Comparison of ENCODE assay signal across 1 cellular context in genomic region chr4:168362025-168362401, GRCh38.
TF ChIP-seq lines count a peak whose summit lies in the region.

No MANE protein-coding gene starts in this region.

TF ChIP-seq in IMR-90, 13 proteins besides CTCF, POLR2A, EP300 and RAD21:
- no peak for TF ChIP-seq CEBPB (IDR thresholded peaks at IDR 0.05; ENCODE audit: low read depth, low read length)
- TF ChIP-seq, protein P1, sequence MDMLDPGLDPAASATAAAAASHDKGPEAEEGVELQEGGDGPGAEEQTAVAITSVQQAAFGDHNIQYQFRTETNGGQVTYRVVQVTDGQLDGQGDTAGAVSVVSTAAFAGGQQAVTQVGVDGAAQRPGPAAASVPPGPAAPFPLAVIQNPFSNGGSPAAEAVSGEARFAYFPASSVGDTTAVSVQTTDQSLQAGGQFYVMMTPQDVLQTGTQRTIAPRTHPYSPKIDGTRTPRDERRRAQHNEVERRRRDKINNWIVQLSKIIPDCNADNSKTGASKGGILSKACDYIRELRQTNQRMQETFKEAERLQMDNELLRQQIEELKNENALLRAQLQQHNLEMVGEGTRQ (IDR thresholded peaks at IDR 0.05; ENCODE audit: low read depth, low read length) = no peak
- no peak for TF ChIP-seq MAFK (IDR thresholded peaks at IDR 0.05; ENCODE audit: low read depth, low read length)
- no peak for TF ChIP-seq MXI1 (IDR thresholded peaks at IDR 0.05; ENCODE audit: borderline replicate concordance, low read depth, low read length)
- no peak for TF ChIP-seq RFX5 (IDR thresholded peaks at IDR 0.05; ENCODE audit: low read depth, low read length)
- no peak for TF ChIP-seq ELK1 (IDR thresholded peaks at IDR 0.05; ENCODE audit: borderline replicate concordance, low read depth, low read length)
- TF ChIP-seq RCOR1 (IDR thresholded peaks at IDR 0.05; ENCODE audit: insufficient replicate concordance, low read length) = no peak
- TF ChIP-seq FOS (IDR thresholded peaks at IDR 0.05; ENCODE audit: low read depth, low read length) = no peak
- no peak for TF ChIP-seq MAZ (IDR thresholded peaks at IDR 0.05; ENCODE audit: borderline replicate concordance, low read depth, low read length)
- no peak for TF ChIP-seq SMC3 (IDR thresholded peaks at IDR 0.05; ENCODE audit: low read depth, low read length)
- no peak for TF ChIP-seq CHD1 (IDR thresholded peaks at IDR 0.05; ENCODE audit: low read depth, low read length)
- no peak for TF ChIP-seq NFE2L2 (IDR thresholded peaks at IDR 0.05; ENCODE audit: low read depth, low read length)
